ENCODE assay signal across 1 cellular context in the genomic region with DNA sequence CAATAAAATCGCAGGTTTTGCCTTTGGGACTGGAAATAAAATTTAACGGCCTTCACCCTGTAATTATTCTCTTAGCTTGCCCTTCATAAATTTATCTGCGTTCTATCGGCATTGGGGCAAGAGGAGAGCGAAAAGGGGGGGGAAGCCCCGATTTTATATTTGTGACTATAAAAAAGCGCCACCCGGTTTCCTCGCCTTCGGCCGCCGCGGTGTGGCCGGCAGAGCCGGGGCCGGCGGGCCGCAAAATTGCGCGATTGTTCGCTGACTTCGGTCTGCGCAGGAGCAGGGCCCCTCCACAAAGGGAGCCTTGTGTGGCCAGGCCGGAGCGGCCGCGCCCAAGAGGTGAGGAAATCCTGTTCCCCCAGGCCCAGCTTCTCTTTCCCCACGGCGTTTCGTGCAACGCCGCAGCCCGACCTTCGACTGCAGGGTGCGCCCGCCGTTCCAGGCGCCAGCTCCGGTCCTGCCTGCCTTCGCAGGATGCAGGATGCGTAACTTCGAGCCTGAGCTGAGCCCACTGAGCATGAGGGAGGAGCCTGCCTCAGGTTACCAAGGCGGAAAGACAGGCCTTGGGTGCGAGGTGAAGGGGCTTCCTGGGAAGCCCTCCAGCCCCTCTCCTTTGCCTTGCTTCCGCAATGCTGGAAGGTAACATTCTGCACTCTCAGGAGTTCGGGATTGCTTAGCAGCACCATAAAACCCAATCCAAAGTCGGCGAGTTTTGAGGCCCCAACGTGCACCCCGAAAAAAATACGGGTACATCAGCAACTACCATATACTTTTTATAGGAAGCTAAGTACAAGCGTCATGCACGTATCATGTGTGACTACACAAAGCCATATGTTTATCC.
TF ChIP-seq lines count a peak whose summit lies in the region.

No MANE protein-coding gene starts in this region.

TF ChIP-seq in K562, 482 proteins besides CTCF, POLR2A, EP300 and RAD21:
- TF ChIP-seq, protein P1, sequence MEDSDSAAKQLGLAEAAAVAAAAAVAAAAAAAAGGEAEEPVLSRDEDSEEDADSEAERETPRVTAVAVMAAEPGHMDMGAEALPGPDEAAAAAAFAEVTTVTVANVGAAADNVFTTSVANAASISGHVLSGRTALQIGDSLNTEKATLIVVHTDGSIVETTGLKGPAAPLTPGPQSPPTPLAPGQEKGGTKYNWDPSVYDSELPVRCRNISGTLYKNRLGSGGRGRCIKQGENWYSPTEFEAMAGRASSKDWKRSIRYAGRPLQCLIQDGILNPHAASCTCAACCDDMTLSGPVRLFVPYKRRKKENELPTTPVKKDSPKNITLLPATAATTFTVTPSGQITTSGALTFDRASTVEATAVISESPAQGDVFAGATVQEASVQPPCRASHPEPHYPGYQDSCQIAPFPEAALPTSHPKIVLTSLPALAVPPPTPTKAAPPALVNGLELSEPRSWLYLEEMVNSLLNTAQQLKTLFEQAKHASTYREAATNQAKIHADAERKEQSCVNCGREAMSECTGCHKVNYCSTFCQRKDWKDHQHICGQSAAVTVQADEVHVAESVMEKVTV (CRISPR knock-in tag; IDR thresholded peaks at IDR 0.05) = 0 out of 2 replicates have a peak, but pooled peaks have one; percentile 10
- TF ChIP-seq SMARCC2 (IDR thresholded peaks at IDR 0.05; ENCODE audit: low read depth) = no peak
- TF ChIP-seq NFE2L1 (tag; IDR thresholded peaks at IDR 0.05; ENCODE audit: borderline replicate concordance, low read depth) = no peak
